ENCODE assay signal across 8 cellular contexts in the genomic region with DNA sequence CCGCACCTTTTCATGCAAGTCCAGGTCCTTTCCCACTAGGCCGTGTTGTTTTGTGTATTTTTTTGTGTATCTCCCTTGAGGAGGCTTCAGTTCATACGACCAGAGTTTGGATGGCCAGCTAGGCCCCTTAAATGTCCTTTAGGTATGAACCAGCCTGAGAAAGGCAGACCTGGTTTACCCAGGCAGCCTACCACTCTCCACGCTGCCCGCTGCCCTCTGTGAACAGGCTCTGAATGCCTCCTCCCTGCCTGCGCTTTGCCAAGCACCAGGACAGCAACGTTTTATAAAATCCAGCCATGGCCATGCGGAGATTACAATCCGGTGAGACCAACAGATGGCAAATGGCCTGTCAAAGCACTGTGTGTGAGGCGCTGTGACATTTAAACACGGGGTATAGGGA. TPM values are rescaled to one million over a fixed set of nuclear protein-coding genes. Genes with fewer than 3 reads are reported as not detected.
DNase-seq lines count a peak whose midpoint lies in the region; ATAC-seq, FAIRE-seq and TF ChIP-seq lines count a peak whose summit lies in the region.

No MANE protein-coding gene starts in this region.

- ATAC-seq in PC-3 (no peak), GM18858 (IDR thresholded peaks at IDR 0.05; ENCODE audit: unreplicated experiment) (no peak)

- H2AFZ ChIP-seq in PC-3 (ENCODE audit: low read length), result peak overlapping the region; percentile 67
- H2AFZ ChIP-seq in endothelial cell of umbilical vein (ENCODE audit: low read depth, low read length), result peak overlapping the region; percentile 84

- dilution Hi-C loops in endothelial cell of umbilical vein (cut with MboI; ENCODE audit: extremely low pct_ligation_motif_present, low sequenced_read_pairs), result no loop called here

- H3K79me2 ChIP-seq in DOHH2 (ENCODE audit: control insufficient read depth, low read length) (peaks cover 7% of the 10 kb centered on the region), PC-3 (ENCODE audit: low read length) (peaks cover 42% of the 10 kb centered on the region), endothelial cell of umbilical vein (ENCODE audit: control insufficient read depth, insufficient read depth, low read length) (peaks cover 13% of the 10 kb centered on the region)

- no TSS peak for BruUV-seq in PC-3 (replicated peaks; lab: Mats Ljungman, UMichigan)
- no TSS peak for BruUV-seq in endothelial cell of umbilical vein (replicated peaks; lab: Mats Ljungman, UMichigan)

- CTCF ChIA-PET in PC-3 (lab: Charles Lee) (interaction anchor here (0.6 to 1.7 kb wide), 5 partner anchors 11 to 153 kb away, joined by 3 to 14 read pairs (median 7); partner anchors contain the start of gene FAF2), endothelial cell of umbilical vein (lab: Charles Lee) (interaction anchor here (0.6 to 4.0 kb wide), 24 partner anchors 12 to 687 kb away, joined by 3 to 88 read pairs (median 3); partner anchors contain the start of genes EIF4E1B, FAF2, RNF44 and SNCB)

- H3K4me3 ChIP-seq in DOHH2 (ENCODE audit: low read length), result peak overlapping the region; percentile 91
- peak overlapping the region; percentile 38; the same call in 1 of the 2 replicates for H3K4me3 ChIP-seq in PC-3 (ENCODE audit: low read length)
- no peak overlapping the region for H3K4me3 ChIP-seq in endothelial cell of umbilical vein (replicated peaks in 1 of 3; ENCODE audit: insufficient read depth in 1 of 3, low read depth in 1 of 3, low read length in 3 of 3)

- peaks cover 9% of the 10 kb centered on the region; the same call in 1 of the 2 replicates for H3K9me3 ChIP-seq in DOHH2 (ENCODE audit: control insufficient read depth, insufficient read depth, low read length)
- H3K9me3 ChIP-seq in PC-3 (ENCODE audit: low read length), result no peaks in the 10 kb centered on the region
- H3K9me3 ChIP-seq in endothelial cell of umbilical vein (replicated peaks; ENCODE audit: control insufficient read depth, insufficient read depth, low read length), result no peaks in the 10 kb centered on the region

- no peak for TF ChIP-seq POLR2A in endothelial cell of umbilical vein (IDR thresholded peaks at IDR 0.05; ENCODE audit: low read depth, low read length)

- intact Hi-C loops in PC-3 (cut with micrococcal nuclease) (loop anchor here (1.0 to 2.0 kb wide), 4 partner anchors 31 to 154 kb away; partner anchors contain the start of genes FAF2 and RNF44), endothelial cell of umbilical vein (cut with micrococcal nuclease) (loop anchor here (1.0 to 5.0 kb wide), 9 partner anchors 19 to 180 kb away; partner anchors contain the start of genes FAF2 and RNF44), posterior vena cava (cut with DNase I) (loop anchor here in 1 of 2 donors (10.0 kb wide), 1 partner anchor 128 kb away; the partner anchor contains the start of gene CDHR2)

- H3K4me1 ChIP-seq in DOHH2 (ENCODE audit: control insufficient read depth, low read length), result peaks cover 18% of the 10 kb centered on the region
- peaks cover 52% of the 10 kb centered on the region for H3K4me1 ChIP-seq in PC-3 (ENCODE audit: insufficient read depth, low read length)
- peaks cover 12% of the 10 kb centered on the region for H3K4me1 ChIP-seq in endothelial cell of umbilical vein (ENCODE audit: control insufficient read depth, extremely low read depth, insufficient read depth, low read length)

- H3F3A ChIP-seq in DOHH2 (ENCODE audit: control insufficient read depth, insufficient read depth) (peaks cover 11% of the 10 kb centered on the region), PC-3 (ENCODE audit: low read length, unreplicated experiment) (no peaks in the 10 kb centered on the region)

- no peak for TF ChIP-seq CTCF in DOHH2 (IDR thresholded peaks at IDR 0.05; ENCODE audit: low read depth, low read length, poor library complexity, severe bottlenecking)
- TF ChIP-seq CTCF in PC-3 (conservative IDR thresholded peaks at IDR 0.05; ENCODE audit: low read depth, low read length), result no peak
- no peak for TF ChIP-seq CTCF in endothelial cell of umbilical vein (IDR thresholded peaks at IDR 0.05; ENCODE audit: extremely low read depth in 1 of 2, insufficient read depth in 1 of 2, low read depth in 1 of 2, low read length in 2 of 2)

- H4K20me1 ChIP-seq in DOHH2 (ENCODE audit: control insufficient read depth, insufficient read depth, low read depth, low read length), result no peaks in the 10 kb centered on the region
- H4K20me1 ChIP-seq in PC-3 (ENCODE audit: low read length), result peaks cover 10% of the 10 kb centered on the region; the same call in 1 of the 2 replicates
- no peaks in the 10 kb centered on the region for H4K20me1 ChIP-seq in endothelial cell of umbilical vein (replicated peaks; ENCODE audit: control insufficient read depth, extremely low read depth, insufficient read depth, low read length)

- no peaks in the 10 kb centered on the region for H3K36me3 ChIP-seq in DOHH2 (ENCODE audit: control insufficient read depth, low read length)
- no peaks in the 10 kb centered on the region for H3K36me3 ChIP-seq in PC-3 (ENCODE audit: low read depth, low read length)
- no peaks in the 10 kb centered on the region for H3K36me3 ChIP-seq in endothelial cell of umbilical vein (ENCODE audit: control insufficient read depth in 2 of 2, extremely low read depth in 1 of 2, insufficient read depth in 2 of 2, low read length in 2 of 2)

- peak overlapping the region; percentile 91 for H3K4me2 ChIP-seq in DOHH2 (ENCODE audit: low read length)
- peak overlapping the region; percentile 74 for H3K4me2 ChIP-seq in PC-3 (ENCODE audit: low read length)
- peak overlapping the region; percentile 7 for H3K4me2 ChIP-seq in endothelial cell of umbilical vein (ENCODE audit: insufficient read depth, low read length)

- no peaks in the 10 kb centered on the region for H3K9me2 ChIP-seq in DOHH2 (replicated peaks; ENCODE audit: control insufficient read depth, low read length)
- no peaks in the 10 kb centered on the region for H3K9me2 ChIP-seq in PC-3 (replicated peaks; ENCODE audit: low read length)

- H3K9ac ChIP-seq in PC-3 (ENCODE audit: low read length) (0 out of 2 replicates have a peak overlapping the region, but pooled peaks have one; percentile 19), endothelial cell of umbilical vein (replicated peaks; ENCODE audit: extremely low read depth, insufficient read depth, low read length) (no peak overlapping the region)

- POLR2A ChIA-PET in PC-3 (lab: Charles Lee; ENCODE audit: unreplicated experiment), result no interaction called here
- POLR2A ChIA-PET in endothelial cell of umbilical vein (lab: Charles Lee), result interaction anchor here (1.4 kb wide), 1 partner anchor 31 kb away, joined by 4 read pairs; the partner anchor contains the start of gene FAF2

- FAIRE-seq in endothelial cell of umbilical vein (lab: Jason Lieb, UNC), result no peak

- no peak overlapping the region for H3K27ac ChIP-seq in DOHH2 (ENCODE audit: low read depth, low read length)
- H3K27ac ChIP-seq in PC-3 (ENCODE audit: low read length), result 0 out of 2 replicates have a peak overlapping the region, but pooled peaks have one; percentile 8
- H3K27ac ChIP-seq in endothelial cell of umbilical vein (ENCODE audit: insufficient read depth, low read depth, low read length), result no peak overlapping the region

- DNase-seq in PC-3 (no peak), endothelial cell of umbilical vein (ENCODE audit: low read depth, low spot score) (no peak), posterior vena cava (ENCODE audit: low spot score) (peak; percentile 64), hepatic stellate cell (ENCODE audit: low spot score) (no peak), NCI-H526 treated with DMSO at 0.1 percent for 48 hours (lab: John Stamatoyannopoulos, UW) (no peak)
- no peak for DNase-seq in activated effector memory CD4-positive, alpha-beta T cell treated with anti-CD3 and anti-CD28 coated beads, Interleukin-2, amount 50 U/mL, for 16 hours

- H3K9me1 ChIP-seq in endothelial cell of umbilical vein (replicated peaks; ENCODE audit: control insufficient read depth, extremely low read depth, insufficient read depth, low read length), result no peaks in the 10 kb centered on the region

- H3K27me3 ChIP-seq in DOHH2 (ENCODE audit: control insufficient read depth, low read length) (peaks cover 5% of the 10 kb centered on the region), PC-3 (ENCODE audit: low read length) (no peaks in the 10 kb centered on the region), endothelial cell of umbilical vein (ENCODE audit: control insufficient read depth in 2 of 2, insufficient read depth in 2 of 2, low read length in 2 of 2) (no peaks in the 10 kb centered on the region)

RNA-seq across cellular contexts. Expression of gene CLTB, which starts 0.6 kb away (rescaled TPM):
- total RNA-seq in PC-3 (2014; rRNA removed), result 354 and 460 TPM in 2 replicates
- total RNA-seq in endothelial cell of umbilical vein, result 73.2 and 108 TPM in 2 replicates
- polyA plus RNA-seq in endothelial cell of umbilical vein, result 111 and 126 TPM in 2 replicates
- 78.8 and 83.8 TPM in 2 replicates for polyA plus RNA-seq in endothelial cell of umbilical vein (2011; cell fraction: cytosol; rRNA removed)
- 54.4 and 58.7 TPM in 2 replicates for polyA plus RNA-seq in endothelial cell of umbilical vein (2011; cell fraction: nucleus; rRNA removed)
- 85.8 and 109 TPM in 2 replicates for polyA plus RNA-seq in endothelial cell of umbilical vein (2012)
- 28.8 and 30.4 TPM in 2 replicates for polyA minus RNA-seq in endothelial cell of umbilical vein
- 58.2 TPM for polyA minus RNA-seq in endothelial cell of umbilical vein (2011; cell fraction: cytosol; rRNA and poly(A)+ RNA removed)
- 11.3 and 17.1 TPM in 2 replicates for polyA minus RNA-seq in endothelial cell of umbilical vein (2011; cell fraction: nucleus; rRNA and poly(A)+ RNA removed)
- 100 to 1,000 TPM; 147 to 179 TPM for total RNA-seq in posterior vena cava

RNA-seq across cellular contexts. Expression of gene HIGD2A, which starts 28.4 kb away (rescaled TPM):
- total RNA-seq in PC-3 (2014; rRNA removed) (164 and 174 TPM in 2 replicates), endothelial cell of umbilical vein (96.2 and 103 TPM in 2 replicates), posterior vena cava (10 to 100 TPM; 66.9 to 90.4 TPM)
- 210 and 294 TPM in 2 replicates for polyA plus RNA-seq in endothelial cell of umbilical vein
- polyA plus RNA-seq in endothelial cell of umbilical vein (2011; cell fraction: cytosol; rRNA removed), result 184 and 199 TPM in 2 replicates
- polyA plus RNA-seq in endothelial cell of umbilical vein (2011; cell fraction: nucleus; rRNA removed), result 40.5 and 55.6 TPM in 2 replicates
- 86.8 and 116 TPM in 2 replicates for polyA plus RNA-seq in endothelial cell of umbilical vein (2012)
- 54.1 and 62.4 TPM in 2 replicates for polyA minus RNA-seq in endothelial cell of umbilical vein
- 96.4 TPM for polyA minus RNA-seq in endothelial cell of umbilical vein (2011; cell fraction: cytosol; rRNA and poly(A)+ RNA removed)
- 17.6 and 19.1 TPM in 2 replicates for polyA minus RNA-seq in endothelial cell of umbilical vein (2011; cell fraction: nucleus; rRNA and poly(A)+ RNA removed)

RNA-seq across cellular contexts. Expression of gene NOP16, which starts 28.6 kb away (rescaled TPM):
- total RNA-seq in PC-3 (2014; rRNA removed) (92.6 and 103 TPM in 2 replicates), endothelial cell of umbilical vein (47.4 and 51.6 TPM in 2 replicates), posterior vena cava (10 to 100 TPM; 17.5 to 18.1 TPM)
- polyA plus RNA-seq in endothelial cell of umbilical vein, result 31.1 and 41.1 TPM in 2 replicates
- polyA plus RNA-seq in endothelial cell of umbilical vein (2011; cell fraction: cytosol; rRNA removed), result 58.5 and 68.0 TPM in 2 replicates
- 53.7 and 60.0 TPM in 2 replicates for polyA plus RNA-seq in endothelial cell of umbilical vein (2011; cell fraction: nucleus; rRNA removed)
- polyA plus RNA-seq in endothelial cell of umbilical vein (2012), result 46.9 and 65.5 TPM in 2 replicates
- 15.0 and 20.5 TPM in 2 replicates for polyA minus RNA-seq in endothelial cell of umbilical vein
- polyA minus RNA-seq in endothelial cell of umbilical vein (2011; cell fraction: cytosol; rRNA and poly(A)+ RNA removed), result 36.2 TPM
- polyA minus RNA-seq in endothelial cell of umbilical vein (2011; cell fraction: nucleus; rRNA and poly(A)+ RNA removed), result 12.4 and 19.0 TPM in 2 replicates

RNA-seq across cellular contexts. Expression of gene FAF2, which starts 31.2 kb away (rescaled TPM):
- total RNA-seq in PC-3 (2014; rRNA removed) (51.4 TPM in 2 replicates), endothelial cell of umbilical vein (43.5 and 50.1 TPM in 2 replicates), posterior vena cava (10 to 100 TPM; 27.3 to 27.7 TPM)
- 24.8 and 27.9 TPM in 2 replicates for polyA plus RNA-seq in endothelial cell of umbilical vein
- 23.5 and 26.4 TPM in 2 replicates for polyA plus RNA-seq in endothelial cell of umbilical vein (2011; cell fraction: cytosol; rRNA removed)
- polyA plus RNA-seq in endothelial cell of umbilical vein (2011; cell fraction: nucleus; rRNA removed), result 34.4 and 38.6 TPM in 2 replicates
- 27.5 and 33.6 TPM in 2 replicates for polyA plus RNA-seq in endothelial cell of umbilical vein (2012)
- 64.4 and 66.3 TPM in 2 replicates for polyA minus RNA-seq in endothelial cell of umbilical vein
- polyA minus RNA-seq in endothelial cell of umbilical vein (2011; cell fraction: cytosol; rRNA and poly(A)+ RNA removed), result 24.7 TPM
- polyA minus RNA-seq in endothelial cell of umbilical vein (2011; cell fraction: nucleus; rRNA and poly(A)+ RNA removed), result 23.7 and 32.6 TPM in 2 replicates

RNA-seq across cellular contexts. Expression of gene ARL10, which starts 51.7 kb away (rescaled TPM):
- 0.15 and 2.6 TPM in 2 replicates for total RNA-seq in PC-3 (2014; rRNA removed)
- 16.5 and 20.7 TPM in 2 replicates for total RNA-seq in endothelial cell of umbilical vein
- polyA plus RNA-seq in endothelial cell of umbilical vein, result 5.0 and 7.7 TPM in 2 replicates
- polyA plus RNA-seq in endothelial cell of umbilical vein (2011; cell fraction: cytosol; rRNA removed), result 4.6 and 4.8 TPM in 2 replicates
- 19.8 and 24.1 TPM in 2 replicates for polyA plus RNA-seq in endothelial cell of umbilical vein (2011; cell fraction: nucleus; rRNA removed)
- 6.6 and 7.0 TPM in 2 replicates for polyA plus RNA-seq in endothelial cell of umbilical vein (2012)
- 13.6 and 14.1 TPM in 2 replicates for polyA minus RNA-seq in endothelial cell of umbilical vein
- polyA minus RNA-seq in endothelial cell of umbilical vein (2011; cell fraction: cytosol; rRNA and poly(A)+ RNA removed), result not detected
- 11.2 and 22.0 TPM in 2 replicates for polyA minus RNA-seq in endothelial cell of umbilical vein (2011; cell fraction: nucleus; rRNA and poly(A)+ RNA removed)
- 10 to 100 TPM; 12.4 to 15.2 TPM for total RNA-seq in posterior vena cava

Comparison
In these comparisons a context has a peak if more than half of its experiments do, and no peak if none do; other contexts are left out.
1. H3K4me2 ChIP-seq: peak in every context shown above with its lines; median percentile 91 in DOHH2; 74 in PC-3; 7 in endothelial cell of umbilical vein.
2. H3K4me3 ChIP-seq: peak in DOHH2 (single experiment) and PC-3 (single experiment); none in endothelial cell of umbilical vein (0 of 3).